Comparison of ENCODE assay signal across 10 cellular contexts in the genomic region with DNA sequence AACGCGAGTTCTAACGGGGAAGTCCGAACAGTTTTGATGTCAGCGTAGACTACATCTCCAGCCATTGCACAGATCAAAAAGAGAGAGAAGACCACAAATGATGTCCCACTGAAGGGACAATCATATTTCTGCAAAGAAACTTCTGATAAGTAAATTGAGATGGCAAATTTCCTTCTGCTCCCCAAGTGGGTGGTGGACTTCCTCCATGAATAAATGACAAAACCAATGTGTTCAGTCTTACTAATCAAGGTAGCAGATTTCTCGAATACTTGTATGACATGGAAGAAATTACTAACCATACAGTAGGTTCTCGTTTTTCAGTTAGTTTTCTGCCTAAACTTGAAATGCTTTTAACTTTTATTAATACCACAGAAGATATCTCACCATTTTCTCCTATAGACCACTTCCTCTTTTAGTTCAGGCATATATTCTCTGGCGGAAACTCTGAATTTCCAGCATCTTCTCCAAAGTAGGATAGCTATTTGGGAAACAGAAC. TPM values are rescaled to one million over a fixed set of nuclear protein-coding genes. Genes with fewer than 3 reads are reported as not detected.
DNase-seq lines count a peak whose midpoint lies in the region; ATAC-seq, FAIRE-seq and TF ChIP-seq lines count a peak whose summit lies in the region.
"Had no signal": no experiment of that assay in that cellular context is flagged by ENCODE, and none has a peak within 500 bp of the region (broad histone marks: within the 10 kb centered on the region; RNA-seq: fewer than 3 reads in every experiment).

A gene (minus strand): TSS at position 132 of the 496 bp plus-strand sequence.

- H3K4me1 ChIP-seq in KMS-11 (ENCODE audit: low read depth, poor library complexity, severe bottlenecking), result peaks cover 44% of the 10 kb centered on the region

- intact Hi-C loops in CD4-positive, alpha-beta T cell (cut with DNase I, micrococcal nuclease), result no loop called here
- intact Hi-C loops in MCF 10A (cut with micrococcal nuclease), result no loop called here

- no peak within 1 kb of the TSS for H3K4me3 ChIP-seq in KMS-11 (IDR thresholded peaks at IDR 0.05; ENCODE audit: insufficient read depth, low read depth, low read length)
- H3K4me3 ChIP-seq: esophagus muscularis mucosa had no signal

- no peak within 1 kb of the TSS for H3K27ac ChIP-seq in CD4-positive, alpha-beta T cell (ENCODE audit: low read depth, low read length)
- H3K27ac ChIP-seq in KMS-11, result peak within 1 kb of the TSS; percentile 8; the same call in 1 of the 2 replicates
- H3K27ac ChIP-seq: esophagus muscularis mucosa had no signal

- H3K27me3 ChIP-seq in CD4-positive, alpha-beta T cell (ENCODE audit: control insufficient read depth, insufficient read depth, low read length), result no peaks in the 10 kb centered on the region
- H3K27me3 ChIP-seq in KMS-11 (ENCODE audit: insufficient read depth, low read depth), result no peaks in the 10 kb centered on the region
- H3K27me3 ChIP-seq: esophagus muscularis mucosa had no signal

- no peak for ATAC-seq in CD4-positive, alpha-beta T cell (ENCODE audit: poor library complexity)

- H3K79me2 ChIP-seq in KMS-11 (ENCODE audit: insufficient read depth, low read depth), result no peaks in the 10 kb centered on the region

- TF ChIP-seq CTCF in CD4-positive, alpha-beta T cell (IDR thresholded peaks at IDR 0.05), result no peak
- TF ChIP-seq CTCF in KMS-11 (conservative IDR thresholded peaks at IDR 0.05; ENCODE audit: low read depth, low read length), result no peak
- no peak for TF ChIP-seq CTCF in MCF 10A (IDR thresholded peaks at IDR 0.05; ENCODE audit: unreplicated experiment)

- no peak for DNase-seq in CD4-positive, alpha-beta T cell
- DNase-seq in GM19239 (ENCODE audit: insufficient read length, low spot score) (no peak), HuH-7 (ENCODE audit: low spot score) (no peak), hippocampal formation (lab: John Stamatoyannopoulos, UW) (no peak), MCF 10A (ENCODE audit: unreplicated experiment) (no peak), NCI-H187 treated with DMSO at 0.1 percent for 48 hours (lab: John Stamatoyannopoulos, UW) (no peak)
- no peak for DNase-seq in activated naive CD8-positive, alpha-beta T cell treated with anti-CD3 and anti-CD28 coated beads for 36 hours
- DNase-seq: NCI-H69 had no signal

- peak within 1 kb of the TSS; percentile 35 for H3K27ac Mint-ChIP-seq in CD4-positive, alpha-beta T cell
- peak within 1 kb of the TSS; percentile 88 for H3K27ac Mint-ChIP-seq in activated naive CD8-positive, alpha-beta T cell treated with anti-CD3 and anti-CD28 coated beads for 36 hours
- no peak within 1 kb of the TSS for H3K27ac Mint-ChIP-seq in MCF 10A (ENCODE audit: low read depth, unreplicated experiment)

- H3K27me3 Mint-ChIP-seq in CD4-positive, alpha-beta T cell, result no peaks in the 10 kb centered on the region
- no peaks in the 10 kb centered on the region for H3K27me3 Mint-ChIP-seq in activated naive CD8-positive, alpha-beta T cell treated with anti-CD3 and anti-CD28 coated beads for 36 hours
- H3K27me3 Mint-ChIP-seq in MCF 10A (ENCODE audit: insufficient read depth, unreplicated experiment), result no peaks in the 10 kb centered on the region

- H4K20me1 ChIP-seq in KMS-11 (ENCODE audit: insufficient read depth), result no peaks in the 10 kb centered on the region

- CTCF ChIA-PET in CD4-positive, alpha-beta T cell (lab: Charles Lee), result no interaction called here
- CTCF ChIA-PET in MCF 10A (lab: Yijun Ruan, JAX), result interaction anchor here (1.0 kb wide), 1 partner anchor 10 kb away, joined by 3 read pairs; no protein-coding TSS in a partner anchor

- peak; percentile 93 for FAIRE-seq in GM19239 (lab: Jason Lieb, UNC)

- no peaks in the 10 kb centered on the region for H3K36me3 ChIP-seq in KMS-11 (ENCODE audit: insufficient read depth)
- H3K36me3 ChIP-seq: esophagus muscularis mucosa had no signal

- H3K36me3 Mint-ChIP-seq in CD4-positive, alpha-beta T cell (ENCODE audit: low read depth), result no peaks in the 10 kb centered on the region
- peaks cover 7% of the 10 kb centered on the region for H3K36me3 Mint-ChIP-seq in activated naive CD8-positive, alpha-beta T cell treated with anti-CD3 and anti-CD28 coated beads for 36 hours
- no peaks in the 10 kb centered on the region for H3K36me3 Mint-ChIP-seq in MCF 10A (ENCODE audit: insufficient read depth, unreplicated experiment)

- POLR2A ChIA-PET in CD4-positive, alpha-beta T cell (lab: Charles Lee), result no interaction called here
- POLR2A ChIA-PET in MCF 10A (lab: Yijun Ruan, JAX), result interaction anchor here (0.6 kb wide), 1 partner anchor 10 kb away, joined by 4 read pairs; no protein-coding TSS in a partner anchor

- peak within 1 kb of the TSS; percentile 46; the same call in 1 of the 2 replicates for H3K4me2 ChIP-seq in KMS-11

- H3K9ac ChIP-seq in KMS-11, result no peak within 1 kb of the TSS

- no TSS peak for BruUV-seq in MCF 10A (replicated peaks; lab: Mats Ljungman, UMichigan)

- peak within 1 kb of the TSS; percentile 57 for H3K4me3 Mint-ChIP-seq in CD4-positive, alpha-beta T cell
- H3K4me3 Mint-ChIP-seq in activated naive CD8-positive, alpha-beta T cell treated with anti-CD3 and anti-CD28 coated beads for 36 hours, result peak within 1 kb of the TSS; percentile 78
- H3K4me3 Mint-ChIP-seq in MCF 10A (ENCODE audit: unreplicated experiment), result no peak within 1 kb of the TSS

- H2AFZ ChIP-seq in KMS-11 (ENCODE audit: low read depth), result peak within 1 kb of the TSS; percentile 23; the same call in 1 of the 2 replicates

- no peaks in the 10 kb centered on the region for H3K9me3 Mint-ChIP-seq in CD4-positive, alpha-beta T cell
- peaks cover 11% of the 10 kb centered on the region for H3K9me3 Mint-ChIP-seq in activated naive CD8-positive, alpha-beta T cell treated with anti-CD3 and anti-CD28 coated beads for 36 hours
- H3K9me3 Mint-ChIP-seq in MCF 10A (ENCODE audit: unreplicated experiment), result no peaks in the 10 kb centered on the region

- no peaks in the 10 kb centered on the region for H3K9me3 ChIP-seq in CD4-positive, alpha-beta T cell (ENCODE audit: control insufficient read depth, low read length)
- H3K9me3 ChIP-seq: esophagus muscularis mucosa had no signal

- H3K4me1 Mint-ChIP-seq in CD4-positive, alpha-beta T cell (ENCODE audit: low read depth), result peaks cover 39% of the 10 kb centered on the region
- peaks cover 60% of the 10 kb centered on the region for H3K4me1 Mint-ChIP-seq in activated naive CD8-positive, alpha-beta T cell treated with anti-CD3 and anti-CD28 coated beads for 36 hours
- peaks cover under 1% of the 10 kb centered on the region for H3K4me1 Mint-ChIP-seq in MCF 10A (ENCODE audit: insufficient read depth, unreplicated experiment)

RNA-seq across cellular contexts. Expression of the gene that starts here (rescaled TPM):
- total RNA-seq in CD4-positive, alpha-beta T cell, result 1 to 10 TPM in 1 of 2 experiments, under 1 TPM in 1; 0.44 to 1.7 TPM
- 1 to 10 TPM; 6.4 to 7.0 TPM for total RNA-seq in activated naive CD8-positive, alpha-beta T cell treated with anti-CD3 and anti-CD28 coated beads for 36 hours
- total RNA-seq in MCF 10A (2022), result not detected in 2 replicates
